Comparison of ENCODE assay signal across 27 cellular contexts in the genomic region with DNA sequence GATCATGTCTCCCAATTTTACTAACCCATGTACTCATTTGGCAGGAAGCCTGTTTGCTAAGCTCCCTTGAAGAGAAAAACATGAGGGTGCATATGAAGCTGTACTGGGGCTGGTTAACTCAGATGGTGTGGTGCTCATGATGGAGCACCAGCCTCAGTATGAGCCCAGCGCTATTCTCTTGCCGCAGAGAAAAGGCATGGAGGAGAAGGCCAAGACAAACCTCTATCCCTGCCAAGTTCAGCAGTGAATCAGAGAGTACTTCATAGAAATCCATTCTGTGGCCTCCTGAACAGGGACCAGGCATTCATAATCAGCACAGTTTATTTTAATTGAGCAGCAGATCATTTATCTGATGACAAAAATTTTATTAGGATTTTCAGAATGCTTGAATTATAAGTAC.
"Had no signal": no experiment of that assay in that cellular context is flagged by ENCODE, and none has a peak within 500 bp of the region (broad histone marks: within the 10 kb centered on the region; RNA-seq: fewer than 3 reads in every experiment).

No MANE protein-coding gene starts in this region.

- H3K36me3 Mint-ChIP-seq: activated naive CD8-positive, alpha-beta T cell; naive B cell; stimulated activated naive B cell treated with anti-CD40 and anti-IgM and Interleukin-4, amounts not matched to agents 10 μg/mL and 1 μg/mL and 100 μg/mL, for 72 hours had no signal

- H3K4me3 Mint-ChIP-seq: activated naive CD8-positive, alpha-beta T cell; central memory CD8-positive, alpha-beta T cell; stimulated activated naive B cell treated with anti-CD40 and anti-IgM and Interleukin-4, amounts not matched to agents 10 μg/mL and 1 μg/mL and 100 μg/mL, for 72 hours had no signal

- H3K4me1 ChIP-seq: esophagus squamous epithelium, left lung, prostate gland, stomach, suprapubic skin, tibial nerve had no signal

- H3K9me3 Mint-ChIP-seq: stimulated activated naive B cell treated with anti-CD40 and anti-IgM and Interleukin-4, amounts not matched to agents 10 μg/mL and 1 μg/mL and 100 μg/mL, for 72 hours had no signal

- H3K4me1 Mint-ChIP-seq: central memory CD8-positive, alpha-beta T cell; naive B cell; stimulated activated naive B cell treated with anti-CD40 and anti-IgM and Interleukin-4, amounts not matched to agents 10 μg/mL and 1 μg/mL and 100 μg/mL, for 72 hours had no signal

- H3K27me3 Mint-ChIP-seq: activated naive CD8-positive, alpha-beta T cell; central memory CD8-positive, alpha-beta T cell; naive B cell; stimulated activated naive B cell treated with anti-CD40 and anti-IgM and Interleukin-4, amounts not matched to agents 10 μg/mL and 1 μg/mL and 100 μg/mL, for 72 hours had no signal

- H3K4me3 ChIP-seq: esophagus squamous epithelium, left lung, lung, ovary, prostate gland, smooth muscle cell, stomach, suprapubic skin, tibial nerve had no signal

- DNase-seq: activated CD4-positive, alpha-beta T cell treated with anti-CD3 and anti-CD28 coated beads for 48 hours; activated CD4-positive, alpha-beta T cell treated with anti-CD3 and anti-CD28 coated beads, Interleukin-2, amount 50 U/mL, for 48 hours; activated CD8-positive, alpha-beta memory T cell treated with anti-CD3 and anti-CD28 coated beads for 24 hours; activated effector memory CD4-positive, alpha-beta T cell treated with Interleukin-2 at 50 U/mL for 16 hours; activated naive CD4-positive, alpha-beta T cell treated with Interleukin-2 at 50 U/mL for 16 hours; dermis blood vessel endothelial cell; effector CD8-positive, alpha-beta T cell; esophagus squamous epithelium; glutamatergic neuron; left lung; naive B cell; ovary; stimulated activated CD4-positive, alpha-beta T cell treated with anti-CD3 and anti-CD28 coated beads, Interleukin-1b, Interleukin-23, amount 100 ng/mL, for 48 hours; stimulated activated CD4-positive, alpha-beta T cell treated with anti-CD3 and anti-CD28 coated beads, Interleukin-4, amount 100 ng/mL, for 4 hours; stimulated activated CD8-positive, alpha-beta memory T cell treated with anti-CD3 and anti-CD28 coated beads, Interleukin-4, amount 100 ng/mL, for 48 hours; stimulated activated naive B cell treated with anti-CD40 and anti-IgM and Interleukin-4, amounts not matched to agents 10 μg/mL and 1 μg/mL and 100 μg/mL, for 72 hours; stomach had no signal

- H3K27ac ChIP-seq: epithelial cell of prostate, esophagus squamous epithelium, left lung, ovary, prostate gland, stomach, suprapubic skin, tibial nerve, VCaP had no signal

- ATAC-seq: activated CD4-positive, CD25-positive, alpha-beta regulatory T cell treated with anti-CD3 and anti-CD28 coated beads, Interleukin-2, amount 50 U/mL, for 24 hours; left lung; stimulated activated naive B cell treated with anti-CD40 and anti-IgM and Interleukin-4, amounts not matched to agents 10 μg/mL and 1 μg/mL and 100 μg/mL, for 72 hours had no signal

- H3K9me3 ChIP-seq: esophagus squamous epithelium, left lung, ovary, prostate gland, stomach, suprapubic skin, tibial nerve had no signal

- H3K27me3 ChIP-seq: esophagus squamous epithelium, left lung, ovary, stomach, suprapubic skin, tibial nerve had no signal

- H3K36me3 ChIP-seq: esophagus squamous epithelium, left lung, ovary, prostate gland, stomach, suprapubic skin, tibial nerve had no signal

- H3K27ac Mint-ChIP-seq: activated naive CD8-positive, alpha-beta T cell; naive B cell; stimulated activated naive B cell treated with anti-CD40 and anti-IgM and Interleukin-4, amounts not matched to agents 10 μg/mL and 1 μg/mL and 100 μg/mL, for 72 hours had no signal
